In genomic region chr1:230978491-230979388, GRCh38 we compare ENCODE assay signal across 1 cellular context.
TF ChIP-seq lines count a peak whose summit lies in the region.

ARV1 (plus strand) TSS chr1:230979094; CDS start chr1:230979106, 12 bp downstream.
TTC13 (minus strand) TSS chr1:230978861; CDS start chr1:230978830, 31 bp downstream.

TF ChIP-seq in SK-N-SH, 30 proteins besides CTCF, POLR2A, EP300 and RAD21 (continued from another document):
- no peak for TF ChIP-seq REST (IDR thresholded peaks at IDR 0.05; ENCODE audit: low read depth, low read length)
- TF ChIP-seq FOXM1 (IDR thresholded peaks at IDR 0.05; ENCODE audit: low read depth) = no peak
- peak; percentile 92 for TF ChIP-seq CHD2 (IDR thresholded peaks at IDR 0.05; ENCODE audit: low read length, partially characterized antibody)
- peak; percentile 30; the same call in 1 of the 2 replicates for TF ChIP-seq SMC3 (IDR thresholded peaks at IDR 0.05; ENCODE audit: low read depth, low read length)
- no peak for TF ChIP-seq ZBTB33 (IDR thresholded peaks at IDR 0.05; ENCODE audit: borderline replicate concordance, low read depth)
- no peak for TF ChIP-seq MEF2A (IDR thresholded peaks at IDR 0.05; ENCODE audit: borderline replicate concordance, low read depth)
- peak; percentile 90 for TF ChIP-seq POLR2AphosphoS5 (IDR thresholded peaks at IDR 0.05; ENCODE audit: low read depth, low read length)
